ENCODE assay signal across 25 cellular contexts in genomic region chr9:133005957-133006356, GRCh38. TPM values are rescaled to one million over a fixed set of nuclear protein-coding genes. Genes with fewer than 3 reads are reported as not detected.
"Had no signal": no experiment of that assay in that cellular context is flagged by ENCODE, and none has a peak within 500 bp of the region (broad histone marks: within the 10 kb centered on the region; RNA-seq: fewer than 3 reads in every experiment).

No MANE protein-coding gene starts in this region.

- FAIRE-seq: RCC 7860 had no signal

- H3K9me3 ChIP-seq: SJSA1 had no signal

- H3K36me3 ChIP-seq: SJSA1 had no signal

- H3K4me3 ChIP-seq: SJSA1, SK-N-MC had no signal

- H3K27ac ChIP-seq: SJSA1, SK-N-MC had no signal

- H3K4me1 ChIP-seq: SJSA1 had no signal

- DNase-seq: Kasumi-1, KG1, NCI-H1092, NCI-H1105 treated with DMSO at 0.1 percent for 48 hours, NCI-H1417 treated with DMSO at 0.1 percent for 48 hours, NCI-H146, NCI-H1694 treated with DMSO at 0.1 percent for 48 hours, NCI-H1930, NCI-H2081 treated with DMSO at 0.1 percent for 48 hours, NCI-H2171, NCI-H226, NCI-H446, NCI-H510A, NCI-H524 treated with DMSO at 0.1 percent for 48 hours, NCI-H69, NCI-H774, Right ventricle myocardium superior, RPMI8226, SIG-M5 had no signal

RNA-seq across cellular contexts. Expression of gene GFI1B, which starts 27.5 kb away (rescaled TPM):
- total RNA-seq: HT1080; MCF 10A; Right ventricle myocardium superior; T-helper 1 cell treated with Interleukin-12 subunit alpha and Interleukin-12 subunit beta and Interleukin-4 antibody, amounts not matched to agents 30 ng/mL and 1 ng/mL, for 36 hours had no signal
